In the genomic region with DNA sequence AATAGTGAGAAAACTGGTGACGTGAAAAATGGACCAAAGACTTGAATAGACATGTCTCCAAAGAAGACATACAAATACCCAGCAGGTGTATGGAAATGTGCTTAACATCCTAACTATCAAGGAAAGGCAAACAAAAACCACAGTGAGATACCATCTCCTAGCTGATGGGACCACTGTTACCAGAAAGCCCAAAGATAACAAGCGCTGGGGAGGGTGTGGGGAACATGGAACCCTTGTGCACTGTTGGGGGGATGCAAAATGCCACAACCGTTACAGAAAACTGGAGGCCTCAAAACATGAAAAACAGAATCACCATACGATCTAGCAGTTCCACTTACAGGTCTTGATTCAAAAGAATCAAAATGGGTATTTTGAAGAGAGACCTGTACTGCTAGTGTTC, we compare ENCODE assay signal across 1 cellular context.
TF ChIP-seq lines count a peak whose summit lies in the region.

No MANE protein-coding gene starts in this region.

TF ChIP-seq in GM12878, 131 proteins besides CTCF, POLR2A, EP300 and RAD21:
- TF ChIP-seq CBX5 (IDR thresholded peaks at IDR 0.05; ENCODE audit: low read depth) (no peak), SMC3 (IDR thresholded peaks at IDR 0.05; ENCODE audit: borderline replicate concordance, low read length) (no peak), MXI1 (IDR thresholded peaks at IDR 0.05; ENCODE audit: low read depth, low read length) (no peak), ZNF622 (IDR thresholded peaks at IDR 0.05) (no peak), PML (IDR thresholded peaks at IDR 0.05; ENCODE audit: low read length) (no peak), RBBP5 (conservative IDR thresholded peaks at IDR 0.05) (no peak), ZNF207 (IDR thresholded peaks at IDR 0.05; ENCODE audit: borderline replicate concordance) (no peak), ZBTB4 (CRISPR knock-in tag; IDR thresholded peaks at IDR 0.05) (no peak), CHD2 (IDR thresholded peaks at IDR 0.05; ENCODE audit: borderline replicate concordance, low read depth, low read length) (no peak), ETV6 (conservative IDR thresholded peaks at IDR 0.05 in 1 of 2, IDR thresholded peaks at IDR 0.05 in 1 of 2; ENCODE audit: borderline replicate concordance in 1 of 2, low read depth in 1 of 2) (no peak), DPF2 (IDR thresholded peaks at IDR 0.05) (no peak), POLR2AphosphoS2 (IDR thresholded peaks at IDR 0.05; ENCODE audit: low read depth, low read length) (no peak), TAF1 (IDR thresholded peaks at IDR 0.05; ENCODE audit: borderline replicate concordance, low read depth, low read length) (no peak), IRF4 (IDR thresholded peaks at IDR 0.05; ENCODE audit: low read depth, low read length) (no peak), CHD1 (IDR thresholded peaks at IDR 0.05; ENCODE audit: low read depth, low read length) (no peak)
- TF ChIP-seq, protein P1, sequence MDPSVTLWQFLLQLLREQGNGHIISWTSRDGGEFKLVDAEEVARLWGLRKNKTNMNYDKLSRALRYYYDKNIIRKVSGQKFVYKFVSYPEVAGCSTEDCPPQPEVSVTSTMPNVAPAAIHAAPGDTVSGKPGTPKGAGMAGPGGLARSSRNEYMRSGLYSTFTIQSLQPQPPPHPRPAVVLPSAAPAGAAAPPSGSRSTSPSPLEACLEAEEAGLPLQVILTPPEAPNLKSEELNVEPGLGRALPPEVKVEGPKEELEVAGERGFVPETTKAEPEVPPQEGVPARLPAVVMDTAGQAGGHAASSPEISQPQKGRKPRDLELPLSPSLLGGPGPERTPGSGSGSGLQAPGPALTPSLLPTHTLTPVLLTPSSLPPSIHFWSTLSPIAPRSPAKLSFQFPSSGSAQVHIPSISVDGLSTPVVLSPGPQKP (IDR thresholded peaks at IDR 0.05; ENCODE audit: low read depth, low read length) = no peak
- TF ChIP-seq, protein P2, sequence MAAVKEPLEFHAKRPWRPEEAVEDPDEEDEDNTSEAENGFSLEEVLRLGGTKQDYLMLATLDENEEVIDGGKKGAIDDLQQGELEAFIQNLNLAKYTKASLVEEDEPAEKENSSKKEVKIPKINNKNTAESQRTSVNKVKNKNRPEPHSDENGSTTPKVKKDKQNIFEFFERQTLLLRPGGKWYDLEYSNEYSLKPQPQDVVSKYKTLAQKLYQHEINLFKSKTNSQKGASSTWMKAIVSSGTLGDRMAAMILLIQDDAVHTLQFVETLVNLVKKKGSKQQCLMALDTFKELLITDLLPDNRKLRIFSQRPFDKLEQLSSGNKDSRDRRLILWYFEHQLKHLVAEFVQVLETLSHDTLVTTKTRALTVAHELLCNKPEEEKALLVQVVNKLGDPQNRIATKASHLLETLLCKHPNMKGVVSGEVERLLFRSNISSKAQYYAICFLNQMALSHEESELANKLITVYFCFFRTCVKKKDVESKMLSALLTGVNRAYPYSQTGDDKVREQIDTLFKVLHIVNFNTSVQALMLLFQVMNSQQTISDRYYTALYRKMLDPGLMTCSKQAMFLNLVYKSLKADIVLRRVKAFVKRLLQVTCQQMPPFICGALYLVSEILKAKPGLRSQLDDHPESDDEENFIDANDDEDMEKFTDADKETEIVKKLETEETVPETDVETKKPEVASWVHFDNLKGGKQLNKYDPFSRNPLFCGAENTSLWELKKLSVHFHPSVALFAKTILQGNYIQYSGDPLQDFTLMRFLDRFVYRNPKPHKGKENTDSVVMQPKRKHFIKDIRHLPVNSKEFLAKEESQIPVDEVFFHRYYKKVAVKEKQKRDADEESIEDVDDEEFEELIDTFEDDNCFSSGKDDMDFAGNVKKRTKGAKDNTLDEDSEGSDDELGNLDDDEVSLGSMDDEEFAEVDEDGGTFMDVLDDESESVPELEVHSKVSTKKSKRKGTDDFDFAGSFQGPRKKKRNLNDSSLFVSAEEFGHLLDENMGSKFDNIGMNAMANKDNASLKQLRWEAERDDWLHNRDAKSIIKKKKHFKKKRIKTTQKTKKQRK (IDR thresholded peaks at IDR 0.05; ENCODE audit: low read depth, low read length) = no peak
